In genomic region chr20:58010186-58010585, GRCh38 we compare ENCODE assay signal across 20 cellular contexts.
A peak's percentile ranks its signal among the peaks of the same experiment; 100 is the strongest.
DNase-seq lines count a peak whose midpoint lies in the region; ATAC-seq, FAIRE-seq and TF ChIP-seq lines count a peak whose summit lies in the region.
"Had no signal": no experiment of that assay in that cellular context is flagged by ENCODE, and none has a peak within 500 bp of the region (broad histone marks: within the 10 kb centered on the region; RNA-seq: fewer than 3 reads in every experiment).

No MANE protein-coding gene starts in this region.

- no peak for TF ChIP-seq POLR2A in K562 (conservative IDR thresholded peaks at IDR 0.05)

- no peak overlapping the region for H3K27ac Mint-ChIP-seq in H9
- H3K27ac Mint-ChIP-seq in osteocyte (ENCODE audit: unreplicated experiment): no peak overlapping the region
- no peak overlapping the region for H3K27ac Mint-ChIP-seq in type B pancreatic cell
- H3K27ac Mint-ChIP-seq: CD8-positive, alpha-beta T cell; HFFc6 had no signal

- H4K20me1 ChIP-seq in H9 (ENCODE audit: control insufficient read depth, insufficient read depth, insufficient read length): no peaks in the 10 kb centered on the region
- H4K20me1 ChIP-seq in K562 (replicated peaks; ENCODE audit: control insufficient read depth, insufficient read depth, low read length): no peaks in the 10 kb centered on the region

- H3K4me1 Mint-ChIP-seq in H9: peaks cover 9 to 15% of the 10 kb centered on the region in 2 experiments
- H3K4me1 Mint-ChIP-seq in osteocyte (ENCODE audit: unreplicated experiment): no peaks in the 10 kb centered on the region
- peaks cover 16% of the 10 kb centered on the region for H3K4me1 Mint-ChIP-seq in type B pancreatic cell (ENCODE audit: unreplicated experiment)

- H2AK5ac ChIP-seq in H9 (ENCODE audit: insufficient read length, low read length): no peak overlapping the region

- H3K56ac ChIP-seq in H9 (ENCODE audit: insufficient read length, low read depth, low read length): no peak overlapping the region

- H2BK5ac ChIP-seq in H9 (ENCODE audit: insufficient read length, low read length): no peak overlapping the region

- H3K4me3 ChIP-seq in K562: no peak overlapping the region
- no peak overlapping the region for H3K4me3 ChIP-seq in kidney (ENCODE audit: low read length in 2 of 2)

- H3K36me3 ChIP-seq in K562 (ENCODE audit: control insufficient read depth, insufficient read depth, low read length): no peaks in the 10 kb centered on the region
- H3K36me3 ChIP-seq in kidney (ENCODE audit: control insufficient read depth in 1 of 2, insufficient read depth in 2 of 2, low read length in 2 of 2): no peaks in the 10 kb centered on the region

- H3K23me2 ChIP-seq in H9 (ENCODE audit: insufficient read length, low read depth, low read length, poor library complexity, severe bottlenecking): no peaks in the 10 kb centered on the region

- CTCF ChIA-PET in K562 (lab: Yijun Ruan, JAX; ENCODE audit: low intra/inter-chr PET ratio): interaction anchor here (0.6 kb wide), 1 partner anchor 73 kb away, joined by 3 read pairs; no protein-coding TSS in a partner anchor

- POLR2A ChIA-PET in K562 (lab: Yijun Ruan, JAX): interaction anchor here (0.6 kb wide), 1 partner anchor 11 kb away, joined by 4 read pairs; no protein-coding TSS in a partner anchor

- ATAC-seq in K562: no peak
- ATAC-seq: CD8-positive, alpha-beta T cell had no signal

- H3K9me3 ChIP-seq in H9 (ENCODE audit: control insufficient read depth, low read depth, low read length) (no peaks in the 10 kb centered on the region), K562 (replicated peaks; ENCODE audit: control insufficient read depth, insufficient read depth, low read depth, low read length) (no peaks in the 10 kb centered on the region), kidney (ENCODE audit: control insufficient read depth in 1 of 2, low read length in 2 of 2) (peaks cover 0 to 1% of the 10 kb centered on the region in 2 donors)

- H4K8ac ChIP-seq in H9 (replicated peaks; ENCODE audit: insufficient read length, low read depth, low read length): no peak overlapping the region

- H3K36me3 Mint-ChIP-seq in H9 (ENCODE audit: insufficient read depth in 1 of 3, low read depth in 3 of 3): no peaks in the 10 kb centered on the region; a peak in 1 of 7 replicates
- H3K36me3 Mint-ChIP-seq in osteocyte (ENCODE audit: unreplicated experiment): no peaks in the 10 kb centered on the region
- no peaks in the 10 kb centered on the region for H3K36me3 Mint-ChIP-seq in type B pancreatic cell
- H3K36me3 Mint-ChIP-seq: CD14-positive monocyte; CD8-positive, alpha-beta T cell had no signal

- no peak overlapping the region for H3K27ac ChIP-seq in H9 (ENCODE audit: insufficient read length, low read depth, low read length)
- no peak overlapping the region for H3K27ac ChIP-seq in K562 (ENCODE audit: extremely low read depth, low read depth, low read length)
- H3K27ac ChIP-seq in kidney (ENCODE audit: low read depth in 2 of 2, low read length in 2 of 2): no peak overlapping the region

- H3K4me3 Mint-ChIP-seq in H9 (no peak overlapping the region), osteocyte (ENCODE audit: unreplicated experiment) (no peak overlapping the region), type B pancreatic cell (no peak overlapping the region)
- H3K4me3 Mint-ChIP-seq: CD14-positive monocyte; CD8-positive, alpha-beta T cell; HFFc6 had no signal

- H2BK120ac ChIP-seq in H9 (ENCODE audit: low read depth, low read length, poor library complexity, severe bottlenecking): no peak overlapping the region

- H3K4me2 ChIP-seq in H9 (ENCODE audit: insufficient read depth, insufficient read length, low read length) (no peak overlapping the region), K562 (ENCODE audit: insufficient read depth, low read length) (no peak overlapping the region)

- no peak for FAIRE-seq in K562 (lab: Jason Lieb, UNC)
- FAIRE-seq in kidney (lab: Jason Lieb, UNC): no peak
- FAIRE-seq: D721Med, G401.6, GM12892, GM19239, H1 had no signal

- no CpG with 5 or more reads among the region's 7 CpGs for WGBS in H9 (ENCODE audit: extremely low coverage, insufficient read length, low lambda C conversion rate)
- 1% methylated on average over 7 of the region's 7 CpGs for WGBS in K562 (ENCODE audit: insufficient coverage, low coverage, missing lambda C conversion rate)

- no peaks in the 10 kb centered on the region for H3K4me1 ChIP-seq in H9 (ENCODE audit: insufficient read depth, low read length)
- H3K4me1 ChIP-seq in K562 (replicated peaks in 1 of 2; ENCODE audit: control insufficient read depth in 2 of 2, insufficient read depth in 2 of 2, low read length in 2 of 2): no peaks in the 10 kb centered on the region
- no peaks in the 10 kb centered on the region for H3K4me1 ChIP-seq in kidney (ENCODE audit: control insufficient read depth in 1 of 2, insufficient read depth in 1 of 2, low read depth in 1 of 2, low read length in 2 of 2)

- H3K9me1 ChIP-seq in K562 (ENCODE audit: control insufficient read depth, insufficient read depth, low read length): no peaks in the 10 kb centered on the region

- no peak overlapping the region for H3K4ac ChIP-seq in H9 (ENCODE audit: low read depth, low read length)

- H3K14ac ChIP-seq in H9 (ENCODE audit: insufficient read depth, low read length): no peak overlapping the region

- no peak overlapping the region for H4K5ac ChIP-seq in H9 (ENCODE audit: insufficient read length, low read depth, low read length)

- intact Hi-C loops in K562 (cut with micrococcal nuclease): no loop called here
- intact Hi-C loops in kidney (cut with DNase I): no loop called here

- no peak overlapping the region for H4K91ac ChIP-seq in H9 (ENCODE audit: insufficient read length, low read depth, low read length)

- in situ Hi-C loops in K562 (cut with MboI): no loop called here

- no peak overlapping the region for H2BK15ac ChIP-seq in H9 (ENCODE audit: low read depth, low read length)

- H3K23ac ChIP-seq in H9 (ENCODE audit: insufficient read length, low read depth, low read length): no peak overlapping the region

- H3K79me1 ChIP-seq in H9 (ENCODE audit: insufficient read depth, low read depth, low read length, poor library complexity, severe bottlenecking): no peaks in the 10 kb centered on the region

- no peaks in the 10 kb centered on the region for H3K27me3 ChIP-seq in H9 (ENCODE audit: insufficient read depth, low read length)
- peaks cover 12 to 48% of the 10 kb centered on the region in 2 experiments; a peak in 3 of 5 replicates for H3K27me3 ChIP-seq in K562 (ENCODE audit: control insufficient read depth in 2 of 2, insufficient read depth in 2 of 2, low read length in 2 of 2)

- H3K18ac ChIP-seq in H9 (ENCODE audit: insufficient read length, low read depth, low read length): no peak overlapping the region

- no peak overlapping the region for H3K9ac ChIP-seq in H9 (ENCODE audit: extremely low read depth, insufficient read length, low read length)
- H3K9ac ChIP-seq in K562 (ENCODE audit: insufficient read depth in 1 of 2, low read depth in 2 of 2, low read length in 2 of 2): no peak overlapping the region
- no peak overlapping the region for H3K9ac ChIP-seq in kidney (ENCODE audit: low read length in 2 of 2)

- H3K9me3 Mint-ChIP-seq in H9 (peaks cover 0 to 5% of the 10 kb centered on the region in 2 experiments; a peak in 2 of 5 replicates), osteocyte (ENCODE audit: unreplicated experiment) (no peaks in the 10 kb centered on the region), type B pancreatic cell (no peaks in the 10 kb centered on the region)
- H3K9me3 Mint-ChIP-seq: CD8-positive, alpha-beta T cell; HFFc6 had no signal

- no peak overlapping the region for H2AFZ ChIP-seq in H9 (ENCODE audit: low read length)
- H2AFZ ChIP-seq in K562 (ENCODE audit: low read depth, low read length): no peak overlapping the region

- no peak overlapping the region for H2BK20ac ChIP-seq in H9 (ENCODE audit: low read depth, low read length, poor library complexity, severe bottlenecking)

- TF ChIP-seq RAD21 in K562 (CRISPR knock-in tag; conservative IDR thresholded peaks at IDR 0.05 in 1 of 2, IDR thresholded peaks at IDR 0.05 in 1 of 2): no peak

- peaks cover 7% of the 10 kb centered on the region for H3K27me3 Mint-ChIP-seq in H9 (ENCODE audit: low read depth)
- peaks cover 19% of the 10 kb centered on the region for H3K27me3 Mint-ChIP-seq in osteocyte (ENCODE audit: unreplicated experiment)
- H3K27me3 Mint-ChIP-seq in type B pancreatic cell: peaks cover 18% of the 10 kb centered on the region

- no peak overlapping the region for H2BK12ac ChIP-seq in H9 (ENCODE audit: insufficient read length, low read depth, low read length)

- TF ChIP-seq EP300 in K562 (IDR thresholded peaks at IDR 0.05; ENCODE audit: low read length): no peak

- no peak overlapping the region for H3T11ph ChIP-seq in H9 (ENCODE audit: low read length)

- TF ChIP-seq CTCF in H9 (conservative IDR thresholded peaks at IDR 0.05) (no peak), K562 (IDR thresholded peaks at IDR 0.05 in 2 of 3, conservative IDR thresholded peaks at IDR 0.05 in 1 of 3; ENCODE audit: insufficient read depth in 2 of 3, low read depth in 1 of 3, low read length in 3 of 3) (no peak), osteocyte (IDR thresholded peaks at IDR 0.05) (no peak), type B pancreatic cell (conservative IDR thresholded peaks at IDR 0.05) (no peak), kidney (IDR thresholded peaks at IDR 0.05; ENCODE audit: borderline replicate concordance, extremely low read depth, insufficient read depth) (no peak)

- BruUV-seq in K562 (replicated peaks; lab: Mats Ljungman, UMichigan): no TSS peak

- DNase-seq in H9 (peak; percentile 9), K562 (ENCODE audit: extremely low read depth in 1 of 4, low spot score in 3 of 4) (no peak), osteocyte (ENCODE audit: extremely low spot score, unreplicated experiment) (peak; percentile 69), type B pancreatic cell (ENCODE audit: extremely low spot score, unreplicated experiment) (peak; percentile 50), iPS-NIHi7 (ENCODE audit: extremely low spot score) (no peak), kidney (no peak), superior temporal gyrus (ENCODE audit: extremely low spot score) (no peak)
- DNase-seq: CD8-positive, alpha-beta T cell; COR-L47; DMS153; DMS79 treated with DMSO at 0.1 percent for 48 hours; EL; HCEC 1CT; HFFc6 had no signal

- H3K79me2 ChIP-seq in H9 (ENCODE audit: insufficient read depth, low read length) (no peaks in the 10 kb centered on the region), K562 (ENCODE audit: control insufficient read depth, insufficient read depth, low read length) (no peaks in the 10 kb centered on the region)

TF ChIP-seq in K562, 482 proteins besides CTCF, POLR2A, EP300 and RAD21:
- TF ChIP-seq SMARCE1 (IDR thresholded peaks at IDR 0.05): no peak
- TF ChIP-seq ESRRA (IDR thresholded peaks at IDR 0.05; ENCODE audit: borderline replicate concordance, low read depth): 0 out of 2 replicates have a peak, but pooled peaks have one; percentile 43

Comparison
In these comparisons a context has a peak if more than half of its experiments do, and no peak if none do; other contexts are left out.
1. DNase-seq: peak in H9 (single experiment), osteocyte (single experiment) and type B pancreatic cell (single experiment); none in K562 (0 of 4), iPS-NIHi7 (single experiment), kidney (single experiment) and superior temporal gyrus (single experiment).